ENCODE assay signal across 27 cellular contexts in genomic region chr10:92395271-92395670, GRCh38.
DNase-seq lines count a peak whose midpoint lies in the region; ATAC-seq and TF ChIP-seq lines count a peak whose summit lies in the region.
"Had no signal": no experiment of that assay in that cellular context is flagged by ENCODE, and none has a peak within 500 bp of the region (broad histone marks: within the 10 kb centered on the region; RNA-seq: fewer than 3 reads in every experiment).

No MANE protein-coding gene starts in this region.

- no peak for TF ChIP-seq RAD21 in SK-N-SH (IDR thresholded peaks at IDR 0.05; ENCODE audit: low read length)
- no peak for TF ChIP-seq RAD21 in Ishikawa (IDR thresholded peaks at IDR 0.05; ENCODE audit: low read depth)

- H3F3A ChIP-seq in SK-N-SH (replicated peaks; ENCODE audit: insufficient read depth), result no peaks in the 10 kb centered on the region

- H3K27ac ChIP-seq in SK-N-SH (ENCODE audit: low read depth in 2 of 2, low read length in 1 of 2), result no peak overlapping the region
- no peak overlapping the region for H3K27ac ChIP-seq in upper lobe of right lung
- H3K27ac ChIP-seq: A549, SJSA1 had no signal

- no peak for TF ChIP-seq CTCF in SK-N-SH (IDR thresholded peaks at IDR 0.05)
- no peak for TF ChIP-seq CTCF in upper lobe of right lung (IDR thresholded peaks at IDR 0.05)

- H3K4me3 ChIP-seq in SK-N-SH (ENCODE audit: low read depth in 2 of 2, low read length in 1 of 2) (no peak overlapping the region), upper lobe of right lung (no peak overlapping the region)
- H3K4me3 ChIP-seq: A549, MG63, SJSA1 had no signal

- no peak overlapping the region for H2AFZ ChIP-seq in SK-N-SH (ENCODE audit: low read depth)

- H3K27me3 ChIP-seq in SK-N-SH (ENCODE audit: insufficient read depth), result no peaks in the 10 kb centered on the region
- H3K27me3 ChIP-seq in upper lobe of right lung, result no peaks in the 10 kb centered on the region
- H3K27me3 ChIP-seq: MG63, SJSA1 had no signal

- no peaks in the 10 kb centered on the region for H3K36me3 ChIP-seq in SK-N-SH (replicated peaks in 1 of 2; ENCODE audit: control insufficient read depth in 1 of 2, insufficient read depth in 2 of 2, low read length in 1 of 2)
- H3K36me3 ChIP-seq in upper lobe of right lung, result no peaks in the 10 kb centered on the region
- H3K36me3 ChIP-seq: MG63, SJSA1 had no signal

- 66% methylated on average over 4 of the region's 4 CpGs for WGBS in SK-N-SH (ENCODE audit: low lambda C conversion rate)

- H4K20me1 ChIP-seq in SK-N-SH (ENCODE audit: insufficient read depth), result no peaks in the 10 kb centered on the region

- intact Hi-C loops in upper lobe of right lung (cut with DNase I), result no loop called here

- TF ChIP-seq EP300 in SK-N-SH (IDR thresholded peaks at IDR 0.05; ENCODE audit: borderline replicate concordance in 1 of 2, low read depth in 1 of 2, low read length in 1 of 2), result no peak
- no peak for TF ChIP-seq EP300 in Ishikawa (IDR thresholded peaks at IDR 0.05; ENCODE audit: borderline replicate concordance)

- no peaks in the 10 kb centered on the region for H3K79me2 ChIP-seq in SK-N-SH (ENCODE audit: insufficient read depth)

- no peak overlapping the region for H3K9ac ChIP-seq in SK-N-SH

- H3K4me1 ChIP-seq in SK-N-SH (ENCODE audit: control insufficient read depth in 1 of 2, insufficient read depth in 2 of 2, low read depth in 1 of 2, low read length in 1 of 2) (no peaks in the 10 kb centered on the region), upper lobe of right lung (no peaks in the 10 kb centered on the region)
- H3K4me1 ChIP-seq: A549, SJSA1 had no signal

- POLR2A ChIA-PET in SK-N-SH (lab: Yijun Ruan, JAX), result no interaction called here

- DNase-seq in SK-N-SH (no peak), myocyte (ENCODE audit: low read depth) (peak; percentile 18), upper lobe of right lung (no peak), iPS-NIHi7 (ENCODE audit: extremely low spot score) (no peak)
- no peak for DNase-seq in stimulated activated CD4-positive, alpha-beta T cell treated with anti-CD3 and anti-CD28 coated beads, Interleukin-15, amount 100 ng/mL, for 24 hours
- DNase-seq: C1 segment of cervical spinal cord; CD4-positive, alpha-beta memory T cell; COR-L47; DND-41; H9; HFFc6; KG1; MG63; NCI-H1105 treated with DMSO at 0.1 percent for 48 hours; NCI-H146; NCI-H1930; NCI-H2107; NCI-H2227 treated with DMSO at 0.1 percent for 48 hours; NCI-H510A; NK-92 treated with Interleukin-12 subunit alpha and Interleukin-12 subunit beta, amount 100 ng/mL, for 24 hours; PC-3; Right ventricle myocardium superior; T-helper 1 cell had no signal

- H3K9me3 ChIP-seq in SK-N-SH (no peaks in the 10 kb centered on the region), upper lobe of right lung (no peaks in the 10 kb centered on the region)
- H3K9me3 ChIP-seq: A549, MG63, SJSA1 had no signal

- no peak overlapping the region for H3K4me2 ChIP-seq in SK-N-SH
- H3K4me2 ChIP-seq: A549 had no signal

- CTCF ChIA-PET in SK-N-SH (lab: Yijun Ruan, JAX), result no interaction called here

- no peaks in the 10 kb centered on the region for H3K9me2 ChIP-seq in SK-N-SH

- ATAC-seq in SK-N-SH treated with all-trans-retinoic acid at 6 μM for 48 hours, result no peak
- no peak for ATAC-seq in upper lobe of right lung

TF ChIP-seq in SK-N-SH, 30 proteins besides CTCF, POLR2A, EP300 and RAD21:
- no peak for TF ChIP-seq FOXM1 (IDR thresholded peaks at IDR 0.05; ENCODE audit: low read depth)
- TF ChIP-seq GABPA (IDR thresholded peaks at IDR 0.05; ENCODE audit: low read depth), result no peak
- peak; percentile 19; the same call in 1 of the 2 replicates for TF ChIP-seq REST (IDR thresholded peaks at IDR 0.05; ENCODE audit: low read depth, low read length)

TF ChIP-seq in SK-N-SH treated with all-trans-retinoic acid at 6 μM for 48 hours, 23 proteins besides CTCF, POLR2A, EP300 and RAD21 (continues in another document):
- TF ChIP-seq CREB5 (CRISPR knock-in tag; IDR thresholded peaks at IDR 0.05; ENCODE audit: low read depth) (no peak), RARB (CRISPR knock-in tag; IDR thresholded peaks at IDR 0.05) (no peak), ZNF70 (CRISPR knock-in tag; IDR thresholded peaks at IDR 0.05) (no peak), ZNF565 (CRISPR knock-in tag; conservative IDR thresholded peaks at IDR 0.05; ENCODE audit: low read depth) (no peak), POU6F1 (CRISPR knock-in tag; IDR thresholded peaks at IDR 0.05; ENCODE audit: borderline replicate concordance, low read depth) (no peak), ISL1 (CRISPR knock-in tag; IDR thresholded peaks at IDR 0.05) (no peak), CSDC2 (CRISPR knock-in tag; IDR thresholded peaks at IDR 0.05) (no peak), ARNTL (CRISPR knock-in tag; IDR thresholded peaks at IDR 0.05; ENCODE audit: borderline replicate concordance, low read depth) (no peak), TOX (CRISPR knock-in tag; IDR thresholded peaks at IDR 0.05; ENCODE audit: borderline replicate concordance) (no peak)

TF ChIP-seq in Ishikawa, 13 proteins besides CTCF, POLR2A, EP300 and RAD21:
- TF ChIP-seq ZBTB7A (IDR thresholded peaks at IDR 0.05; ENCODE audit: low read depth), result no peak
- peak; percentile 69 for TF ChIP-seq REST (IDR thresholded peaks at IDR 0.05; ENCODE audit: low read depth)
